ENCODE assay signal across 10 cellular contexts in genomic region chr12:89634508-89634907, GRCh38.
"Had no signal": no experiment of that assay in that cellular context is flagged by ENCODE, and none has a peak within 500 bp of the region (broad histone marks: within the 10 kb centered on the region; RNA-seq: fewer than 3 reads in every experiment).

No MANE protein-coding gene starts in this region.

- DNase-seq: H9, HFFc6, IMR-90, KG1 had no signal

- H3K27ac Mint-ChIP-seq: GM23338, HFFc6 had no signal

- ATAC-seq: GM23338, HCT116, K562 had no signal

- H2AFZ ChIP-seq: GM23338 had no signal

- H3K9me3 Mint-ChIP-seq: GM23338, H9, HFFc6 had no signal

- H3K4me2 ChIP-seq: GM23338 had no signal

- FAIRE-seq: H1, H54, K562 had no signal

- H3K4me1 Mint-ChIP-seq: GM23338, H9 had no signal

- H3K27ac ChIP-seq: HL-60 had no signal

- H3K4me3 ChIP-seq: GM23338, K562 had no signal

- H3K4me3 Mint-ChIP-seq: GM23338, H9, HFFc6 had no signal
